Comparison of ENCODE assay signal across 2 cellular contexts in the genomic region with DNA sequence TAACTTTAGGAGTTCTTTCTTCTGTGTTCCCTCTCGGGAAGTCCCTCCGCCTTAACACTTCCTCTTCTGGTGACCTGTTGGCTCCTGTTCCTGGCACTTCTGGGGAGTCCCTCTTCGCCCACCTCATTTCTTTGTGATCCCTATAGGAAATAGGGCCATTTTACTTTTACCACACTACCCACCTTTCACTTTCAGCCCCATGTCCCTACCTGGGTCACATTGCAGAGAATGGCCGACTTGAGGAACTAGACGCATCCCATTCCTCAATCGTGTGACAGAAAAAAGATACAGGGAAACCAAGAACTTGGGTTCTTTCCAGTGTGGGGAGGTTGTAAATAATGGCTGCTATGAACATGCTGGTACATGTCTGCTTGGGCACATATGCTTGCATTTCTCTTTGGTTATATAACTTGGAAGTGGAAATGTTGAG.
TF ChIP-seq lines count a peak whose summit lies in the region.

No MANE protein-coding gene starts in this region.

TF ChIP-seq in HepG2, 621 proteins besides CTCF, POLR2A, EP300 and RAD21:
- TF ChIP-seq ZKSCAN5 (CRISPR knock-in tag; IDR thresholded peaks at IDR 0.05) (no peak), KDM5A (IDR thresholded peaks at IDR 0.05; ENCODE audit: borderline replicate concordance, low read length) (no peak), SYNCRIP (IDR thresholded peaks at IDR 0.05; ENCODE audit: insufficient read depth, low read depth, low read length) (no peak), NFIB (CRISPR knock-in tag; IDR thresholded peaks at IDR 0.05; ENCODE audit: borderline replicate concordance) (no peak), CCAR2 (optimal IDR thresholded peaks at IDR 0.05; ENCODE audit: low read depth, low read length) (no peak), NR2F1 (CRISPR knock-in tag; IDR thresholded peaks at IDR 0.05) (no peak), TMF1 (CRISPR knock-in tag; IDR thresholded peaks at IDR 0.05; ENCODE audit: low read depth) (no peak), TP53 (CRISPR knock-in tag; conservative IDR thresholded peaks at IDR 0.05) (peak; percentile 30; the same call in 1 of the 2 replicates), ZNF253 (CRISPR knock-in tag; IDR thresholded peaks at IDR 0.05; ENCODE audit: borderline replicate concordance) (no peak), GLI4 (CRISPR knock-in tag; IDR thresholded peaks at IDR 0.05; ENCODE audit: borderline replicate concordance) (peak; percentile 11; the same call in 1 of the 2 replicates)
- TF ChIP-seq, protein P1, sequence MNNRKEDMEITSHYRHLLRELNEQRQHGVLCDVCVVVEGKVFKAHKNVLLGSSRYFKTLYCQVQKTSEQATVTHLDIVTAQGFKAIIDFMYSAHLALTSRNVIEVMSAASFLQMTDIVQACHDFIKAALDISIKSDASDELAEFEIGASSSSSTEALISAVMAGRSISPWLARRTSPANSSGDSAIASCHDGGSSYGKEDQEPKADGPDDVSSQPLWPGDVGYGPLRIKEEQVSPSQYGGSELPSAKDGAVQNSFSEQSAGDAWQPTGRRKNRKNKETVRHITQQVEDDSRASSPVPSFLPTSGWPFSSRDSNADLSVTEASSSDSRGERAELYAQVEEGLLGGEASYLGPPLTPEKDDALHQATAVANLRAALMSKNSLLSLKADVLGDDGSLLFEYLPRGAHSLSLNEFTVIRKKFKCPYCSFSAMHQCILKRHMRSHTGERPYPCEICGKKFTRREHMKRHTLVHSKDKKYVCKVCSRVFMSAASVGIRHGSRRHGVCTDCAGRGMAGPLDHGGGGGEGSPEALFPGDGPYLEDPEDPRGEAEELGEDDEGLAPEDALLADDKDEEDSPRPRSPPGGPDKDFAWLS (CRISPR knock-in tag; IDR thresholded peaks at IDR 0.05; ENCODE audit: borderline replicate concordance), result no peak
- TF ChIP-seq, protein P2, sequence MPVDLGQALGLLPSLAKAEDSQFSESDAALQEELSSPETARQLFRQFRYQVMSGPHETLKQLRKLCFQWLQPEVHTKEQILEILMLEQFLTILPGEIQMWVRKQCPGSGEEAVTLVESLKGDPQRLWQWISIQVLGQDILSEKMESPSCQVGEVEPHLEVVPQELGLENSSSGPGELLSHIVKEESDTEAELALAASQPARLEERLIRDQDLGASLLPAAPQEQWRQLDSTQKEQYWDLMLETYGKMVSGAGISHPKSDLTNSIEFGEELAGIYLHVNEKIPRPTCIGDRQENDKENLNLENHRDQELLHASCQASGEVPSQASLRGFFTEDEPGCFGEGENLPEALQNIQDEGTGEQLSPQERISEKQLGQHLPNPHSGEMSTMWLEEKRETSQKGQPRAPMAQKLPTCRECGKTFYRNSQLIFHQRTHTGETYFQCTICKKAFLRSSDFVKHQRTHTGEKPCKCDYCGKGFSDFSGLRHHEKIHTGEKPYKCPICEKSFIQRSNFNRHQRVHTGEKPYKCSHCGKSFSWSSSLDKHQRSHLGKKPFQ (CRISPR knock-in tag; IDR thresholded peaks at IDR 0.05; ENCODE audit: insufficient replicate concordance), result no peak
- TF ChIP-seq, protein P3, sequence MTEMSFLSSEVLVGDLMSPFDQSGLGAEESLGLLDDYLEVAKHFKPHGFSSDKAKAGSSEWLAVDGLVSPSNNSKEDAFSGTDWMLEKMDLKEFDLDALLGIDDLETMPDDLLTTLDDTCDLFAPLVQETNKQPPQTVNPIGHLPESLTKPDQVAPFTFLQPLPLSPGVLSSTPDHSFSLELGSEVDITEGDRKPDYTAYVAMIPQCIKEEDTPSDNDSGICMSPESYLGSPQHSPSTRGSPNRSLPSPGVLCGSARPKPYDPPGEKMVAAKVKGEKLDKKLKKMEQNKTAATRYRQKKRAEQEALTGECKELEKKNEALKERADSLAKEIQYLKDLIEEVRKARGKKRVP (CRISPR knock-in tag; IDR thresholded peaks at IDR 0.05), result no peak
- TF ChIP-seq, protein P4, sequence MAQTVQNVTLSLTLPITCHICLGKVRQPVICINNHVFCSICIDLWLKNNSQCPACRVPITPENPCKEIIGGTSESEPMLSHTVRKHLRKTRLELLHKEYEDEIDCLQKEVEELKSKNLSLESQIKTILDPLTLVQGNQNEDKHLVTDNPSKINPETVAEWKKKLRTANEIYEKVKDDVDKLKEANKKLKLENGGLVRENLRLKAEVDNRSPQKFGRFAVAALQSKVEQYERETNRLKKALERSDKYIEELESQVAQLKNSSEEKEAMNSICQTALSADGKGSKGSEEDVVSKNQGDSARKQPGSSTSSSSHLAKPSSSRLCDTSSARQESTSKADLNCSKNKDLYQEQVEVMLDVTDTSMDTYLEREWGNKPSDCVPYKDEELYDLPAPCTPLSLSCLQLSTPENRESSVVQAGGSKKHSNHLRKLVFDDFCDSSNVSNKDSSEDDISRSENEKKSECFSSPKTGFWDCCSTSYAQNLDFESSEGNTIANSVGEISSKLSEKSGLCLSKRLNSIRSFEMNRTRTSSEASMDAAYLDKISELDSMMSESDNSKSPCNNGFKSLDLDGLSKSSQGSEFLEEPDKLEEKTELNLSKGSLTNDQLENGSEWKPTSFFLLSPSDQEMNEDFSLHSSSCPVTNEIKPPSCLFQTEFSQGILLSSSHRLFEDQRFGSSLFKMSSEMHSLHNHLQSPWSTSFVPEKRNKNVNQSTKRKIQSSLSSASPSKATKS (CRISPR knock-in tag; IDR thresholded peaks at IDR 0.05), result no peak
- TF ChIP-seq, protein P5, sequence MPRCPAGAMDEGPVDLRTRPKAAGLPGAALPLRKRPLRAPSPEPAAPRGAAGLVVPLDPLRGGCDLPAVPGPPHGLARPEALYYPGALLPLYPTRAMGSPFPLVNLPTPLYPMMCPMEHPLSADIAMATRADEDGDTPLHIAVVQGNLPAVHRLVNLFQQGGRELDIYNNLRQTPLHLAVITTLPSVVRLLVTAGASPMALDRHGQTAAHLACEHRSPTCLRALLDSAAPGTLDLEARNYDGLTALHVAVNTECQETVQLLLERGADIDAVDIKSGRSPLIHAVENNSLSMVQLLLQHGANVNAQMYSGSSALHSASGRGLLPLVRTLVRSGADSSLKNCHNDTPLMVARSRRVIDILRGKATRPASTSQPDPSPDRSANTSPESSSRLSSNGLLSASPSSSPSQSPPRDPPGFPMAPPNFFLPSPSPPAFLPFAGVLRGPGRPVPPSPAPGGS (CRISPR knock-in tag; IDR thresholded peaks at IDR 0.05), result 0 out of 2 replicates have a peak, but pooled peaks have one; percentile 44
TF ChIP-seq in HepG2: peak in this region for 3.

TF ChIP-seq in K562, 482 proteins besides CTCF, POLR2A, EP300 and RAD21:
- TF ChIP-seq LARP7 (IDR thresholded peaks at IDR 0.05) (no peak), SPI1 (IDR thresholded peaks at IDR 0.05; ENCODE audit: borderline replicate concordance, low read depth, low read length) (peak; percentile 43; the same call in 1 of the 2 replicates)
